8 cellular contexts compared by ENCODE assay signal in the genomic region with DNA sequence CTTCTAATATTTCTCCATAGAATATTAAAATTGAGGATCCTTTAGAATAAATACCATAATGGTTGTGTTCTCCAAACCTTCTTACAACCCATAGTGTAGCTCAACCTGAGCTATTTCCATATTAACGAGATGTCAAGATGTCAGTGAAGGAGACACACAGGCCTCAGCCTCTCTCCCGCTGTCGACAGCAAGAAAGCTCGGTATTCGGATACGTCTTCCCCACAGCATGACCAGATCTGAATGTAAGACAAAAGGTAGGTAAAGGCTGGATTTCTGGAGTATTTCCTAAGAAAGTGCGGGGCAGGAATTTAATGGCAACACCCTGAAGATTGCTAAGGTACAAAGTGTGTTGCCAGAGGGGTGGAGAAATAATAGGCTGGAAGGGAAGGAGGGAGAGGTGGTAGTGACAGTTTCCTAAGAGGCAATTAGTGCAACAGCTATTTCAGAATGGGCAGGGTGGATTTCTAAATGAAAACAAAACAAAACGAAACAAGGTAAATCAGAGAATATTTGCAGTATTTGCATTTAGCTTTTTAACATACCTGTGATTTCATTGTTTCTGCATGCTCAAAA. TPM values are rescaled to one million over a fixed set of nuclear protein-coding genes. Genes with fewer than 3 reads are reported as not detected.
DNase-seq lines count a peak whose midpoint lies in the region; ATAC-seq and TF ChIP-seq lines count a peak whose summit lies in the region.

No MANE protein-coding gene starts in this region.

- WGBS in heart right ventricle, 2 donors: 78 to 81% methylated on average over 8 of the region's 8 CpGs
- WGBS in mesodermal cell (ENCODE audit: insufficient coverage in 2 of 2), 2 experiments: 59 to 66% methylated on average over 7 of the region's 8 CpGs

- peaks cover 10 to 56% (median 26%) of the 10 kb centered on the region in 9 donors for H3K4me1 ChIP-seq in heart right ventricle
- peaks cover 0 to 23% of the 10 kb centered on the region in 2 donors for H3K4me1 ChIP-seq in right atrium auricular region
- H3K4me1 ChIP-seq in mesodermal cell (ENCODE audit: control insufficient read depth, insufficient read depth, low read length, poor library complexity, severe bottlenecking): peaks cover 37% of the 10 kb centered on the region
- peaks cover 9 to 12% of the 10 kb centered on the region in 2 donors for H3K4me1 ChIP-seq in uterus

- peaks cover 0 to 6% (median 0%) of the 10 kb centered on the region in 9 donors for H3K36me3 ChIP-seq in heart right ventricle
- H3K36me3 ChIP-seq in right atrium auricular region: no peaks in the 10 kb centered on the region
- peaks cover 3% of the 10 kb centered on the region for H3K36me3 ChIP-seq in mesodermal cell (ENCODE audit: control insufficient read depth, insufficient read depth, low read length)
- no peaks in the 10 kb centered on the region for H3K36me3 ChIP-seq in uterus

- peak overlapping the region in 7 of 10 donors; percentile 90 to 97 (median 95) for H3K27ac ChIP-seq in heart right ventricle
- H3K27ac ChIP-seq in right atrium auricular region: peak overlapping the region in 1 of 2 donors; percentile 97
- H3K27ac ChIP-seq in mesodermal cell (ENCODE audit: low read depth, low read length, severe bottlenecking): no peak overlapping the region
- H3K27ac ChIP-seq in uterus: peak overlapping the region; percentile 85 to 93

- intact Hi-C loops in heart right ventricle (cut with DNase I): loop anchor here in 5 of 10 donors (5.0 to 10.0 kb wide), 5 partner anchors 202 to 525 kb away; a partner anchor contains a TSS
- intact Hi-C loops in uterus (cut with DNase I; ENCODE audit: low total_unique reads): no loop called here

- H3K4me3 ChIP-seq in heart right ventricle (peak overlapping the region in 7 of 10 donors; percentile 75 to 97 (median 90)), right atrium auricular region (peak overlapping the region in 1 of 2 donors; percentile 90), mesodermal cell (ENCODE audit: extremely low read depth, insufficient read depth, low read length, poor library complexity, severe bottlenecking) (peak overlapping the region; percentile 92), uterus (peak overlapping the region; percentile 60 to 98)

- H3K27me3 ChIP-seq in heart right ventricle (no peaks in the 10 kb centered on the region), right atrium auricular region (no peaks in the 10 kb centered on the region), uterus (no peaks in the 10 kb centered on the region)

- no peak for DNase-seq in heart right ventricle
- no peak for DNase-seq in right atrium auricular region (ENCODE audit: low spot score)
- DNase-seq in astrocyte of the hippocampus (ENCODE audit: low read depth, low spot score): peak; percentile 16
- no peak for DNase-seq in uterus
- DNase-seq in GM19238 (ENCODE audit: insufficient read length, low spot score): no peak
- no peak for DNase-seq in SW480 (ENCODE audit: low spot score)
- no peak for DNase-seq in GM03348 (ENCODE audit: low spot score)

- H3K9me3 ChIP-seq in heart right ventricle: no peaks in the 10 kb centered on the region
- H3K9me3 ChIP-seq in right atrium auricular region: no peaks in the 10 kb centered on the region
- H3K9me3 ChIP-seq in mesodermal cell (ENCODE audit: control insufficient read depth, low read length): peaks cover 6% of the 10 kb centered on the region
- H3K9me3 ChIP-seq in uterus: no peaks in the 10 kb centered on the region

- TF ChIP-seq POLR2A in uterus (IDR thresholded peaks at IDR 0.05): no peak

- no peak for TF ChIP-seq CTCF in heart right ventricle (IDR thresholded peaks at IDR 0.05)
- TF ChIP-seq CTCF in right atrium auricular region (IDR thresholded peaks at IDR 0.05): no peak
- TF ChIP-seq CTCF in uterus (IDR thresholded peaks at IDR 0.05): no peak

- ATAC-seq in heart right ventricle: no peak

RNA-seq across cellular contexts. Expression of a gene that starts 1.7 kb away (rescaled TPM):
- 10 to 100 TPM in 1 of 10 donors, 1 to 10 TPM in 9; 4.5 to 16.2 (median 7.0) TPM for total RNA-seq in heart right ventricle
- polyA plus RNA-seq in heart right ventricle: 1 to 10 TPM; 8.6 to 9.6 TPM
- total RNA-seq in right atrium auricular region: 1 to 10 TPM; 7.9 to 9.6 TPM
- 30.7 TPM for polyA plus RNA-seq in mesodermal cell (2013, experiment 1 of 2)
- polyA plus RNA-seq in mesodermal cell (2013, experiment 2 of 2): 34.8 TPM
- 10 to 100 TPM in 3 of 4 donors, 1 to 10 TPM in 1; 8.7 to 51.5 (median 40.4) TPM for total RNA-seq in uterus

RNA-seq across cellular contexts. Expression of a gene that starts 11.1 kb away (rescaled TPM):
- total RNA-seq in heart right ventricle (under 1 TPM in 9 of 10 donors, not detected in 1; 0.15 to 0.83 (median 0.28) TPM), right atrium auricular region (under 1 TPM; 0.20 to 0.63 TPM), uterus (10 to 100 TPM in 1 of 4 donors, 1 to 10 TPM in 3; 2.7 to 16.8 (median 4.3) TPM)
- polyA plus RNA-seq in heart right ventricle: under 1 TPM; 0.07 to 0.15 TPM
- polyA plus RNA-seq in mesodermal cell (2013, experiment 1 of 2): not detected
- 0.15 TPM for polyA plus RNA-seq in mesodermal cell (2013, experiment 2 of 2)
